ENCODE assay signal across 28 cellular contexts in the genomic region with DNA sequence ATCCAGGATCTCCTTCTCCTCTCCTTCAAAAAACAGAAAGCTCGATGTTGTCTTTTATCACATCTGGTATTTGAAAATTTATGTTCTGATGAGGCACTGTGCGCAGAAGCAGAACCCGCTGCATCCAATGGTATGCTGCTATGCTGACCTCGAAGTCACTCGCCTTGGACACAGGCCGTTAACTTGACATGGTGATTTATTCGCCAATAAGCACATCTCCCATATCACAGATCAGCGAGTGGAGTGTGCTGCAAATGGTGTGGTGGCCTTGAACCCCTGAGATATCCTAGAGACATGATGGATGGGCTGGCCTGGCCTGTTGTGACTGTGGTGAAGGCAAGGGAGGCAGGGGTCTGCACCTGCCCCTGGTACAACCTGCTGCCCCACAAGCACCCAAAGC.
"Had no signal": no experiment of that assay in that cellular context is flagged by ENCODE, and none has a peak within 500 bp of the region (broad histone marks: within the 10 kb centered on the region; RNA-seq: fewer than 3 reads in every experiment).

No MANE protein-coding gene starts in this region.

- H3K4me3 ChIP-seq: colonic mucosa, esophagus squamous epithelium, gastroesophageal sphincter, heart left ventricle, hepatocyte, left lung, lung had no signal

- H3K4me1 Mint-ChIP-seq: endodermal cell, immature natural killer cell, memory B cell had no signal

- H3K4me3 Mint-ChIP-seq: dendritic cell treated with granulocyte-macrophage colony-stimulating factor and Interleukin-4, amounts not matched to agents 40 ng/mL and 50 ng/mL, for 4 days; effector memory CD8-positive, alpha-beta T cell; endodermal cell; immature natural killer cell; memory B cell had no signal

- H3K36me3 ChIP-seq: colonic mucosa, esophagus squamous epithelium, gastroesophageal sphincter, heart left ventricle, left lung had no signal

- H3K9me3 ChIP-seq: colonic mucosa, esophagus squamous epithelium, gastroesophageal sphincter, heart left ventricle, left lung had no signal

- H3K27me3 ChIP-seq: colonic mucosa, esophagus squamous epithelium, gastroesophageal sphincter, heart left ventricle, hepatocyte, left lung had no signal

- ATAC-seq: effector memory CD8-positive, alpha-beta T cell; esophagus mucosa; gastroesophageal sphincter; heart left ventricle; left colon; left lung; left ventricle myocardium superior had no signal

- H3K4me1 ChIP-seq: colonic mucosa, esophagus squamous epithelium, gastroesophageal sphincter, heart left ventricle, left lung had no signal

- H3K27me3 Mint-ChIP-seq: dendritic cell treated with granulocyte-macrophage colony-stimulating factor and Interleukin-4, amounts not matched to agents 40 ng/mL and 50 ng/mL, for 4 days; effector memory CD8-positive, alpha-beta T cell; memory B cell had no signal

- H3K4me2 ChIP-seq: hepatocyte had no signal

- H3K27ac Mint-ChIP-seq: dendritic cell treated with granulocyte-macrophage colony-stimulating factor and Interleukin-4, amounts not matched to agents 40 ng/mL and 50 ng/mL, for 4 days; effector memory CD8-positive, alpha-beta T cell; endodermal cell; immature natural killer cell; memory B cell had no signal

- H3K27ac ChIP-seq: colonic mucosa, epithelial cell of prostate, esophagus squamous epithelium, gastroesophageal sphincter, heart left ventricle, hepatocyte, left lung had no signal

- H3K36me3 Mint-ChIP-seq: immature natural killer cell, memory B cell had no signal

- DNase-seq: colonic mucosa; cortex of kidney; effector CD8-positive, alpha-beta T cell; effector memory CD8-positive, alpha-beta T cell; endodermal cell; erythroblast; esophagus squamous epithelium; foreskin fibroblast; foreskin melanocyte; heart left ventricle; hypothalamus; immature natural killer cell; islet precursor cell; kidney; kidney glomerular epithelial cell; left colon; left lung; left ventricle myocardium superior; mammary epithelial cell; mesendoderm; midbrain had no signal

- H2AFZ ChIP-seq: hepatocyte had no signal
